ENCODE assay signal across 25 cellular contexts in genomic region chr4:173837517-173837916, GRCh38.
"Had no signal": no experiment of that assay in that cellular context is flagged by ENCODE, and none has a peak within 500 bp of the region (broad histone marks: within the 10 kb centered on the region; RNA-seq: fewer than 3 reads in every experiment).

No MANE protein-coding gene starts in this region.

- H3K9me3 ChIP-seq: colonic mucosa, esophagus squamous epithelium, gastrocnemius medialis, lower lobe of right lung, mucosa of descending colon had no signal

- H3K27me3 ChIP-seq: colonic mucosa, esophagus squamous epithelium, gastrocnemius medialis, heart right ventricle, left lung had no signal

- H3K27me3 Mint-ChIP-seq: effector memory CD8-positive, alpha-beta T cell had no signal

- H3K4me1 ChIP-seq: colonic mucosa, esophagus squamous epithelium, gastrocnemius medialis, left lung, lower lobe of right lung had no signal

- H3K36me3 ChIP-seq: colonic mucosa, esophagus squamous epithelium, gastrocnemius medialis, heart right ventricle, left lung, lower lobe of right lung had no signal

- ATAC-seq: effector memory CD8-positive, alpha-beta T cell; esophagus mucosa; gastrocnemius medialis; heart right ventricle; left cardiac atrium; left lung; left ventricle myocardium superior; lower lobe of right lung; mucosa of descending colon had no signal

- H3K4me3 Mint-ChIP-seq: dendritic cell treated with granulocyte-macrophage colony-stimulating factor and Interleukin-4, amounts not matched to agents 40 ng/mL and 50 ng/mL, for 4 days; effector memory CD8-positive, alpha-beta T cell; endodermal cell; mesothelial cell of epicardium had no signal

- H3K27ac ChIP-seq: colonic mucosa, epithelial cell of prostate, esophagus squamous epithelium, gastrocnemius medialis, heart right ventricle, left lung, lower lobe of right lung had no signal

- H3K27ac Mint-ChIP-seq: dendritic cell treated with granulocyte-macrophage colony-stimulating factor and Interleukin-4, amounts not matched to agents 40 ng/mL and 50 ng/mL, for 4 days; effector memory CD8-positive, alpha-beta T cell; endodermal cell; mesothelial cell of epicardium had no signal

- H3K4me3 ChIP-seq: colonic mucosa, esophagus squamous epithelium, gastrocnemius medialis, heart right ventricle, left lung, lower lobe of right lung, mucosa of descending colon had no signal

- FAIRE-seq: keratinocyte had no signal

- DNase-seq: colonic mucosa; cortex of kidney; effector CD8-positive, alpha-beta T cell; effector memory CD8-positive, alpha-beta T cell; endodermal cell; erythroblast; esophagus squamous epithelium; foreskin fibroblast; foreskin melanocyte; gastrocnemius medialis; glutamatergic neuron; head of caudate nucleus; heart right ventricle; hippocampal formation; left cardiac atrium; left lung; left ventricle myocardium superior; lower lobe of right lung; mesenchymal stem cell; mucosa of descending colon had no signal
